8 cellular contexts compared by ENCODE assay signal in genomic region chr10:102451105-102451969, GRCh38. TPM values are rescaled to one million over a fixed set of nuclear protein-coding genes. Genes with fewer than 3 reads are reported as not detected.
DNase-seq lines count a peak whose midpoint lies in the region; ATAC-seq, FAIRE-seq and TF ChIP-seq lines count a peak whose summit lies in the region.

A gene with protein sequence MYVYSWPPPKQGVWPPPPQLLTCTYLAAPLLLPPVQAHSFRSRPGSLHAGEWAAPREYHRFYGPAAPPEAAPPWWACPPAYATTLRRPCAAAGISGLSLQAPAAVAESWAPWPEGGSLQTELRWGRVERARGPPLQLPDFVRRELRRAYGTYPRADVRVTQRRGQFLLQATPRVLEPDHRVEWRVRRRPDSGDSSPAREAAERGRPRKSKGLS (minus strand): TSS chr10:102451543. CDS start chr10:102451093, 450 bp downstream.

- H3K79me2 ChIP-seq in keratinocyte (ENCODE audit: control insufficient read depth, insufficient read depth, low read length): peaks cover 1% of the 10 kb centered on the region

- FAIRE-seq in A549 (lab: Jason Lieb, UNC) (no peak), keratinocyte (lab: Jason Lieb, UNC) (peak; percentile 44)

- 64% methylated on average over 25 of the region's 28 CpGs for WGBS in A549 (ENCODE audit: missing lambda C conversion rate)

- H3K4me2 ChIP-seq in A549 (peak within 1 kb of the TSS; percentile 87), keratinocyte (ENCODE audit: control insufficient read depth, extremely low read depth, insufficient read depth, low read depth, low read length) (peak within 1 kb of the TSS; percentile 97)

- peak within 1 kb of the TSS; percentile 83 to 94 for H3K27ac Mint-ChIP-seq in activated naive CD4-positive, alpha-beta T cell treated with anti-CD3 and anti-CD28 coated beads, Interleukin-2, amount 50 U/mL, for 72 hours

- dilution Hi-C loops in keratinocyte (cut with MboI; ENCODE audit: extremely low pct_ligation_motif_present, low sequenced_read_pairs): no loop called here

- POLR2A ChIA-PET in A549 (lab: Yijun Ruan, JAX) (interaction anchor here (0.6 to 2.1 kb wide), 11 partner anchors 9 to 282 kb away, joined by 3 to 9 read pairs (median 4); partner anchors contain the start of gene CUEDC2), HEK293 (lab: Yijun Ruan, JAX) (interaction anchor here (0.8 to 5.3 kb wide), 11 partner anchors 9 to 54 kb away, joined by 3 to 60 read pairs (median 7); partner anchors contain the start of genes CUEDC2, FBXL15 and SUFU)

- no peak for TF ChIP-seq POLR2A in A549 (IDR thresholded peaks at IDR 0.05; ENCODE audit: low read length)

- peak in 1 of 2 experiments; percentile 5; a peak in 2 of 6 replicates for ATAC-seq in A549
- no peak for ATAC-seq in activated naive CD4-positive, alpha-beta T cell treated with anti-CD3 and anti-CD28 coated beads, Interleukin-2, amount 50 U/mL, for 72 hours
- ATAC-seq in GM21447 (IDR thresholded peaks at IDR 0.05; ENCODE audit: unreplicated experiment): no peak
- ATAC-seq in HG03196 (IDR thresholded peaks at IDR 0.05; ENCODE audit: unreplicated experiment): no peak
- ATAC-seq in GM21423 (IDR thresholded peaks at IDR 0.05; ENCODE audit: unreplicated experiment): no peak

- no peak for TF ChIP-seq RAD21 in A549 (conservative IDR thresholded peaks at IDR 0.05 in 1 of 2, IDR thresholded peaks at IDR 0.05 in 1 of 2)

- no peaks in the 10 kb centered on the region for H3K9me1 ChIP-seq in keratinocyte (ENCODE audit: control insufficient read depth, extremely low read depth, insufficient read depth, low read length)

- peak within 1 kb of the TSS; percentile 87 for H3K9ac ChIP-seq in keratinocyte (ENCODE audit: control insufficient read depth, extremely low read depth, insufficient read depth, low read length)
- peak within 1 kb of the TSS; percentile 58 to 83 for H3K9ac ChIP-seq in stomach smooth muscle (ENCODE audit: low read length in 2 of 2)

- H3K4me3 ChIP-seq in A549 (peak within 1 kb of the TSS; percentile 97), HEK293 (ENCODE audit: low read depth, low read length) (peak within 1 kb of the TSS; percentile 73), keratinocyte (ENCODE audit: control insufficient read depth in 2 of 3, extremely low read depth in 1 of 3, insufficient read depth in 2 of 3, low read depth in 1 of 3, low read length in 3 of 3) (peak within 1 kb of the TSS; percentile 73 to 100 (median 75)), stomach smooth muscle (ENCODE audit: low read length in 2 of 2) (peak within 1 kb of the TSS; percentile 87 to 95)

- TF ChIP-seq EP300 in A549 (IDR thresholded peaks at IDR 0.05): no peak

- H3K9me3 ChIP-seq in A549: no peaks in the 10 kb centered on the region
- no peaks in the 10 kb centered on the region for H3K9me3 ChIP-seq in HEK293 (ENCODE audit: control insufficient read depth, insufficient read depth, low read depth, low read length)
- no peaks in the 10 kb centered on the region for H3K9me3 ChIP-seq in keratinocyte (ENCODE audit: control insufficient read depth, low read depth, low read length)
- H3K9me3 ChIP-seq in stomach smooth muscle (ENCODE audit: control insufficient read depth in 2 of 2, low read length in 2 of 2): no peaks in the 10 kb centered on the region

- peak within 1 kb of the TSS; percentile 89 to 95 for H3K27ac ChIP-seq in A549
- H3K27ac ChIP-seq in HEK293 (ENCODE audit: extremely low read depth, low read depth, low read length): peak within 1 kb of the TSS; percentile 97
- peak within 1 kb of the TSS; percentile 85 for H3K27ac ChIP-seq in keratinocyte (ENCODE audit: control insufficient read depth, insufficient read depth, low read length)
- peak within 1 kb of the TSS; percentile 60 for H3K27ac ChIP-seq in stomach smooth muscle (ENCODE audit: low read length)

- H3K4me1 ChIP-seq in A549 (peaks cover 54% of the 10 kb centered on the region), HEK293 (ENCODE audit: control insufficient read depth, insufficient read depth, low read length) (peaks cover 5% of the 10 kb centered on the region), keratinocyte (ENCODE audit: control insufficient read depth, extremely low read depth, insufficient read depth, low read length) (peaks cover 23% of the 10 kb centered on the region), stomach smooth muscle (ENCODE audit: control insufficient read depth, insufficient read depth, low read length) (peaks cover 13% of the 10 kb centered on the region)

- H4K20me1 ChIP-seq in keratinocyte (ENCODE audit: control insufficient read depth, extremely low read depth, insufficient read depth, low read length): no peaks in the 10 kb centered on the region

- H3K36me3 ChIP-seq in HEK293 (ENCODE audit: control insufficient read depth in 2 of 2, insufficient read depth in 1 of 2, low read length in 2 of 2): peaks cover 14 to 32% of the 10 kb centered on the region in 2 experiments; a peak in 2 of 3 replicates
- peaks cover 0 to 2% of the 10 kb centered on the region in 2 experiments for H3K36me3 ChIP-seq in keratinocyte (ENCODE audit: control insufficient read depth in 2 of 2, extremely low read depth in 1 of 2, insufficient read depth in 2 of 2, low read length in 2 of 2)
- no peaks in the 10 kb centered on the region for H3K36me3 ChIP-seq in stomach smooth muscle (ENCODE audit: control insufficient read depth in 2 of 2, insufficient read depth in 2 of 2, low read length in 2 of 2)

- CTCF ChIA-PET in A549 (lab: Yijun Ruan, JAX) (interaction anchor here (1.0 to 3.7 kb wide), 15 partner anchors 10 to 282 kb away, joined by 3 to 20 read pairs (median 6); partner anchors contain the start of gene CUEDC2), HEK293 (lab: Yijun Ruan, JAX) (interaction anchor here (0.7 to 2.2 kb wide), 5 partner anchors 28 to 1708 kb away, joined by 3 to 16 read pairs (median 3); no protein-coding TSS in a partner anchor)

- TF ChIP-seq CTCF in A549 (IDR thresholded peaks at IDR 0.05): no peak
- TF ChIP-seq CTCF in HEK293 (tag by site-specific recombination; IDR thresholded peaks at IDR 0.05): no peak
- TF ChIP-seq CTCF in keratinocyte (optimal IDR thresholded peaks at IDR 0.05 in 1 of 3, IDR thresholded peaks at IDR 0.05 in 1 of 3, conservative IDR thresholded peaks at IDR 0.05 in 1 of 3; ENCODE audit: extremely low read depth in 1 of 3, insufficient read depth in 2 of 3, low read length in 3 of 3): no peak

- peak within 1 kb of the TSS; percentile 92 for H2AFZ ChIP-seq in keratinocyte (ENCODE audit: control insufficient read depth, low read length)

- no peaks in the 10 kb centered on the region for H3K27me3 ChIP-seq in keratinocyte (ENCODE audit: control insufficient read depth, extremely low read depth, insufficient read depth, low read length)
- no peaks in the 10 kb centered on the region for H3K27me3 ChIP-seq in stomach smooth muscle (ENCODE audit: control insufficient read depth in 1 of 2, insufficient read depth in 2 of 2, low read length in 2 of 2)

- H3K9me3 Mint-ChIP-seq in activated naive CD4-positive, alpha-beta T cell treated with anti-CD3 and anti-CD28 coated beads, Interleukin-2, amount 50 U/mL, for 72 hours: no peaks in the 10 kb centered on the region

- DNase-seq in A549 (ENCODE audit: low read depth in 1 of 2, low spot score in 1 of 2) (no peak), keratinocyte (ENCODE audit: low read depth, low spot score) (no peak)
- no peak for DNase-seq in activated naive CD4-positive, alpha-beta T cell treated with anti-CD3 and anti-CD28 coated beads, Interleukin-2, amount 50 U/mL, for 72 hours (ENCODE audit: low spot score in 2 of 2)

- H3K36me3 Mint-ChIP-seq in activated naive CD4-positive, alpha-beta T cell treated with anti-CD3 and anti-CD28 coated beads, Interleukin-2, amount 50 U/mL, for 72 hours: peaks cover 17 to 22% of the 10 kb centered on the region in 2 donors

TF ChIP-seq in A549, 52 proteins besides CTCF, POLR2A, EP300 and RAD21 (continues in another document):
- TF ChIP-seq KDM1A (IDR thresholded peaks at IDR 0.05; ENCODE audit: low read depth): no peak
- no peak for TF ChIP-seq RARB (CRISPR knock-in tag; IDR thresholded peaks at IDR 0.05)
- no peak for TF ChIP-seq NFE2L2 (conservative IDR thresholded peaks at IDR 0.05; ENCODE audit: low read length)
- no peak for TF ChIP-seq MAFK (IDR thresholded peaks at IDR 0.05; ENCODE audit: partially characterized antibody)

TF ChIP-seq in HEK293, 187 proteins besides CTCF, POLR2A, EP300 and RAD21 (continues in another document):
- TF ChIP-seq KLF8 (tag by site-specific recombination; IDR thresholded peaks at IDR 0.05): peak; percentile 9; the same call in 1 of the 2 replicates
- TF ChIP-seq ZNF600 (tag by site-specific recombination; IDR thresholded peaks at IDR 0.05): peak; percentile 83
- no peak for TF ChIP-seq ELK4 (IDR thresholded peaks at IDR 0.05; ENCODE audit: borderline replicate concordance, low read depth, low read length)
- TF ChIP-seq ZNF501 (tag by site-specific recombination; IDR thresholded peaks at IDR 0.05): 0 out of 2 replicates have a peak, but pooled peaks have one; percentile 39
- no peak for TF ChIP-seq ZNF670 (tag by site-specific recombination; IDR thresholded peaks at IDR 0.05; ENCODE audit: low read depth)
- TF ChIP-seq ZBTB20 (tag by site-specific recombination; IDR thresholded peaks at IDR 0.05): peak; percentile 65

RNA-seq across cellular contexts. Expression of the gene that starts here (rescaled TPM):
- polyA plus RNA-seq in A549 (2011; rRNA removed): 0.09 and 0.12 TPM in 2 replicates
- polyA plus RNA-seq in A549 (2012; cell fraction: cytosol; rRNA removed): 0.20 and 0.31 TPM in 2 replicates
- polyA plus RNA-seq in A549 (2012; cell fraction: nucleus; rRNA removed): 0.13 and 0.16 TPM in 2 replicates
- 0.07 to 0.13 TPM (median 0.07 TPM) in 3 replicates for polyA plus RNA-seq in A549 (2017; fragmentation: RNase III; extraction: RNeasy Plus Mini Kit Qiagen cat#74134 plus additional on column Dnase treatment)
- 0.24 and 0.33 TPM in 2 replicates for polyA minus RNA-seq in A549 (2011; rRNA and poly(A)+ RNA removed)
- total RNA-seq in activated naive CD4-positive, alpha-beta T cell treated with anti-CD3 and anti-CD28 coated beads, Interleukin-2, amount 50 U/mL, for 72 hours: under 1 TPM in 1 of 2 donors, not detected in 1; 0.30 TPM
- 0.60 to 0.81 TPM (median 0.63 TPM) in 3 replicates for polyA plus RNA-seq in keratinocyte
- 0.24 TPM for polyA plus RNA-seq in keratinocyte (2011; ENCODE audit: low read depth)
- polyA plus RNA-seq in keratinocyte (2011; cell fraction: cytosol; rRNA removed): 0.43 and 0.78 TPM in 2 replicates
- polyA plus RNA-seq in keratinocyte (2011; cell fraction: nucleus; rRNA removed): 0.27 and 0.52 TPM in 2 replicates
- polyA plus RNA-seq in keratinocyte (2012; ENCODE audit: low replicate concordance): 0.83 and 2.1 TPM in 2 replicates
- 0.26 to 0.99 TPM (median 0.43 TPM) in 3 replicates for polyA minus RNA-seq in keratinocyte
- not detected for polyA minus RNA-seq in keratinocyte (2011; cell fraction: cytosol; rRNA and poly(A)+ RNA removed)
- 0.39 and 0.42 TPM in 2 replicates for polyA minus RNA-seq in keratinocyte (2011; cell fraction: nucleus; rRNA and poly(A)+ RNA removed)
